ENCODE assay signal across 8 cellular contexts in the genomic region with DNA sequence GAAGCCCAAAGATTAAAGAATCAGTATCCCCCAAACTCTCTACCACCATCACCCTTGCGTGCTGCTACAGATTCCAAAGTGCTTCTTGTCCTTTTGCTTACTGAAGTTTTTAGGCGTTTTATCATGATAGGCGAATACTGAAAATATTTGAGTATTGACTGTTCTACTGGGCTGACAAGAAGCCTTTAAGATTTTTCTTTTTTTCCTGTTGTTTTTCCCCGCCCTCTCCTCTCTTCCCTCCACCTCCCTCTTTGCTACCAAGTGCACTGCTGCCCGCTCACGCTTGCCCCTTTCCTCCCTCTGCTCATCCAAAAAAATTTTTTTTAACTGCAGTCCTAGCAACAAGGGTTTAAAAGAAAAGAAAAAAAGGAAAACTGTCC. TPM values are rescaled to one million over a fixed set of nuclear protein-coding genes. Genes with fewer than 3 reads are reported as not detected.
A peak's percentile ranks its signal among the peaks of the same experiment; 100 is the strongest.
DNase-seq lines count a peak whose midpoint lies in the region; ATAC-seq and TF ChIP-seq lines count a peak whose summit lies in the region.

No MANE protein-coding gene starts in this region.

- POLR2A ChIA-PET in MCF 10A (lab: Yijun Ruan, JAX) = interaction anchor here (0.7 to 3.3 kb wide), 5 partner anchors 11 to 460 kb away, joined by 3 to 23 read pairs (median 4); no protein-coding TSS in a partner anchor

- TF ChIP-seq CTCF in AG10803 (conservative IDR thresholded peaks at IDR 0.05; ENCODE audit: low read length) (no peak), MCF 10A (IDR thresholded peaks at IDR 0.05; ENCODE audit: unreplicated experiment) (no peak)

- H3K9ac ChIP-seq in HUES64 (ENCODE audit: low read depth, low read length) = peak overlapping the region; percentile 91

- DNase-seq in AG10803 (ENCODE audit: low read depth) = peak; percentile 37
- no peak for DNase-seq in MCF 10A (ENCODE audit: unreplicated experiment)
- no peak for DNase-seq in memory B cell (ENCODE audit: low spot score in 2 of 2)
- no peak for DNase-seq in cerebellar nuclear complex (lab: John Stamatoyannopoulos, UW)
- no peak for DNase-seq in NCI-H128 (lab: John Stamatoyannopoulos, UW; ENCODE audit: unreplicated experiment)

- peak overlapping the region; percentile 96 for H3K4me3 Mint-ChIP-seq in MCF 10A (ENCODE audit: unreplicated experiment)
- H3K4me3 Mint-ChIP-seq in memory B cell = peak overlapping the region; percentile 93

- CTCF ChIA-PET in MCF 10A (lab: Yijun Ruan, JAX) = interaction anchor here (0.6 kb wide), 1 partner anchor 14 kb away, joined by 3 read pairs; no protein-coding TSS in a partner anchor

- intact Hi-C loops in MCF 10A (cut with micrococcal nuclease) = loop anchor here (5.0 kb wide), 1 partner anchor 38 kb away; the partner anchor contains the start of gene NEU3

- H3K9me3 ChIP-seq in HUES64 (ENCODE audit: insufficient read depth, low read depth, low read length) = no peaks in the 10 kb centered on the region

- no TSS peak for BruUV-seq in MCF 10A (replicated peaks; lab: Mats Ljungman, UMichigan)

- H3K27ac ChIP-seq in HUES64 (ENCODE audit: low read depth, low read length) = peak overlapping the region; percentile 71

- ATAC-seq in memory B cell (ENCODE audit: low read depth) (no peak), HG03460 (IDR thresholded peaks at IDR 0.05; ENCODE audit: unreplicated experiment) (no peak), GM19395 (IDR thresholded peaks at IDR 0.05; ENCODE audit: unreplicated experiment) (no peak)

- H3K27ac Mint-ChIP-seq in MCF 10A (ENCODE audit: low read depth, unreplicated experiment) = peak overlapping the region; percentile 93
- peak overlapping the region; percentile 97 for H3K27ac Mint-ChIP-seq in memory B cell

- H3K27me3 ChIP-seq in HUES64 (ENCODE audit: insufficient read depth, low read length) = no peaks in the 10 kb centered on the region

- peaks cover 19% of the 10 kb centered on the region; the same call in 1 of the 2 replicates for H3K36me3 ChIP-seq in HUES64 (ENCODE audit: insufficient read depth, low read length)

- no peaks in the 10 kb centered on the region for H3K4me1 ChIP-seq in HUES64 (ENCODE audit: insufficient read depth, low read length)

- H3K36me3 Mint-ChIP-seq in MCF 10A (ENCODE audit: insufficient read depth, unreplicated experiment) (peaks cover 11% of the 10 kb centered on the region), memory B cell (peaks cover 16% of the 10 kb centered on the region)

- 3% methylated on average over 6 of the region's 6 CpGs for whole genome bisulfite sequencing in HUES64

- H3K9me3 Mint-ChIP-seq in MCF 10A (ENCODE audit: unreplicated experiment) = no peaks in the 10 kb centered on the region
- no peaks in the 10 kb centered on the region for H3K9me3 Mint-ChIP-seq in memory B cell

- peak overlapping the region; percentile 98 for H3K4me3 ChIP-seq in AG10803 (ENCODE audit: low read length)
- H3K4me3 ChIP-seq in HUES64 (ENCODE audit: low read length) = peak overlapping the region; percentile 86

- peaks cover 29% of the 10 kb centered on the region for H3K4me1 Mint-ChIP-seq in MCF 10A (ENCODE audit: insufficient read depth, unreplicated experiment)
- H3K4me1 Mint-ChIP-seq in memory B cell = peaks cover 50% of the 10 kb centered on the region

- H3K27me3 Mint-ChIP-seq in MCF 10A (ENCODE audit: insufficient read depth, unreplicated experiment) = no peaks in the 10 kb centered on the region
- no peaks in the 10 kb centered on the region for H3K27me3 Mint-ChIP-seq in memory B cell

RNA-seq across cellular contexts. Expression of gene SPCS2, which starts 0.7 kb away (rescaled TPM):
- polyA plus RNA-seq in HUES64 (2013, experiment 1 of 2) = 159 TPM
- polyA plus RNA-seq in HUES64 (2013, experiment 2 of 2) = 161 TPM
- 198 and 217 TPM in 2 replicates for total RNA-seq in MCF 10A (2022)

RNA-seq across cellular contexts. Expression of gene XRRA1, which starts 0.8 kb away (rescaled TPM):
- 5.0 TPM for polyA plus RNA-seq in HUES64 (2013, experiment 1 of 2)
- polyA plus RNA-seq in HUES64 (2013, experiment 2 of 2) = 4.6 TPM
- total RNA-seq in MCF 10A (2022) = 49.3 and 49.6 TPM in 2 replicates

RNA-seq across cellular contexts. Expression of gene NEU3, which starts 39.0 kb away (rescaled TPM):
- polyA plus RNA-seq in HUES64 (2013, experiment 1 of 2) = 7.1 TPM
- polyA plus RNA-seq in HUES64 (2013, experiment 2 of 2) = 7.5 TPM
- 8.7 and 10.0 TPM in 2 replicates for total RNA-seq in MCF 10A (2022)
